Comparison of ENCODE assay signal across 1 cellular context in genomic region chr2:237733677-237734300, GRCh38.
TF ChIP-seq lines count a peak whose summit lies in the region.

No MANE protein-coding gene starts in this region.

TF ChIP-seq in HepG2, 621 proteins besides CTCF, POLR2A, EP300 and RAD21 (continued from another document and continues in another):
- TF ChIP-seq DBP (CRISPR knock-in tag; IDR thresholded peaks at IDR 0.05; ENCODE audit: not compliant biosample characterization) (no peak), ZNF549 (CRISPR knock-in tag; IDR thresholded peaks at IDR 0.05) (no peak), ZNF232 (CRISPR knock-in tag; IDR thresholded peaks at IDR 0.05; ENCODE audit: borderline replicate concordance) (no peak), AGO2 (optimal IDR thresholded peaks at IDR 0.05; ENCODE audit: low read depth, low read length) (no peak), ZNF138 (CRISPR knock-in tag; IDR thresholded peaks at IDR 0.05; ENCODE audit: low read depth) (no peak), ZNF20 (CRISPR knock-in tag; IDR thresholded peaks at IDR 0.05) (no peak), JUN (CRISPR knock-in tag; IDR thresholded peaks at IDR 0.05) (no peak), NAIF1 (CRISPR knock-in tag; IDR thresholded peaks at IDR 0.05; ENCODE audit: borderline replicate concordance) (no peak), HNRNPLL (IDR thresholded peaks at IDR 0.05; ENCODE audit: low read depth, low read length, poor library complexity, severe bottlenecking) (no peak), ZNF432 (CRISPR knock-in tag; IDR thresholded peaks at IDR 0.05; ENCODE audit: borderline replicate concordance) (no peak), CC2D1A (CRISPR knock-in tag; IDR thresholded peaks at IDR 0.05) (no peak), U2AF1 (optimal IDR thresholded peaks at IDR 0.05; ENCODE audit: low read depth, low read length) (no peak), FOXA3 (CRISPR knock-in tag; IDR thresholded peaks at IDR 0.05) (peak; percentile 93), ZNF337 (CRISPR knock-in tag; IDR thresholded peaks at IDR 0.05; ENCODE audit: borderline replicate concordance, low read depth) (peak; percentile 83; the same call in 1 of the 2 replicates), HMGA1 (CRISPR knock-in tag; conservative IDR thresholded peaks at IDR 0.05) (no peak), ATF7-NPFF (CRISPR knock-in tag; IDR thresholded peaks at IDR 0.05; ENCODE audit: low read depth) (0 out of 2 replicates have a peak, but pooled peaks have one; percentile 32), KAT8 (CRISPR knock-in tag; IDR thresholded peaks at IDR 0.05) (peak; percentile 67), MED13 (CRISPR knock-in tag; IDR thresholded peaks at IDR 0.05) (no peak), ZNF839 (CRISPR knock-in tag; IDR thresholded peaks at IDR 0.05; ENCODE audit: borderline replicate concordance) (peak; percentile 83; the same call in 1 of the 2 replicates), SIX1 (CRISPR knock-in tag; IDR thresholded peaks at IDR 0.05; ENCODE audit: borderline replicate concordance) (peak; percentile 32; the same call in 1 of the 2 replicates), DR1 (CRISPR knock-in tag; IDR thresholded peaks at IDR 0.05) (no peak), DPF2 (CRISPR knock-in tag; IDR thresholded peaks at IDR 0.05; ENCODE audit: borderline replicate concordance, low read depth) (peak; percentile 96), PHF8 (CRISPR knock-in tag; IDR thresholded peaks at IDR 0.05) (no peak), RFXAP (CRISPR knock-in tag; IDR thresholded peaks at IDR 0.05; ENCODE audit: borderline replicate concordance) (0 out of 2 replicates have a peak, but pooled peaks have one; percentile 26), ZNF274 (CRISPR knock-in tag; IDR thresholded peaks at IDR 0.05) (peak; percentile 13; the same call in 1 of the 2 replicates), ZNF761 (CRISPR knock-in tag; conservative IDR thresholded peaks at IDR 0.05) (no peak; the same call in 1 of the 2 replicates), BCL6 (CRISPR knock-in tag; IDR thresholded peaks at IDR 0.05) (peak; percentile 73), CAMTA2 (CRISPR knock-in tag; IDR thresholded peaks at IDR 0.05; ENCODE audit: borderline replicate concordance) (no peak), ZNF775 (CRISPR knock-in tag; IDR thresholded peaks at IDR 0.05; ENCODE audit: borderline replicate concordance) (no peak), SALL2 (CRISPR knock-in tag; IDR thresholded peaks at IDR 0.05) (0 out of 2 replicates have a peak, but pooled peaks have one; percentile 23), MATR3 (CRISPR knock-in tag; IDR thresholded peaks at IDR 0.05) (no peak), SP1 (IDR thresholded peaks at IDR 0.05) (no peak), SP1 (CRISPR knock-in tag; IDR thresholded peaks at IDR 0.05) (no peak), ZBTB42 (CRISPR knock-in tag; IDR thresholded peaks at IDR 0.05) (no peak; the same call in 1 of the 2 replicates), NR2C2 (CRISPR knock-in tag; IDR thresholded peaks at IDR 0.05; ENCODE audit: borderline replicate concordance) (no peak; the same call in 1 of the 2 replicates), NFRKB (IDR thresholded peaks at IDR 0.05) (no peak), ZKSCAN8 (CRISPR knock-in tag; IDR thresholded peaks at IDR 0.05; ENCODE audit: borderline replicate concordance) (peak; percentile 85), ZBTB49 (CRISPR knock-in tag; IDR thresholded peaks at IDR 0.05; ENCODE audit: borderline replicate concordance) (no peak), ZNF616 (CRISPR knock-in tag; IDR thresholded peaks at IDR 0.05; ENCODE audit: low read depth) (no peak), ZNF510 (CRISPR knock-in tag; IDR thresholded peaks at IDR 0.05; ENCODE audit: low read depth) (peak; percentile 68; the same call in 1 of the 2 replicates), KDM6A (CRISPR knock-in tag; IDR thresholded peaks at IDR 0.05; ENCODE audit: low read depth) (peak; percentile 68), ZNF781 (CRISPR knock-in tag; IDR thresholded peaks at IDR 0.05; ENCODE audit: borderline replicate concordance, not compliant biosample characterization) (no peak), KDM2A (CRISPR knock-in tag; IDR thresholded peaks at IDR 0.05; ENCODE audit: borderline replicate concordance, low read depth) (peak; percentile 55; the same call in 1 of the 2 replicates), GMEB1 (CRISPR knock-in tag; IDR thresholded peaks at IDR 0.05; ENCODE audit: borderline replicate concordance) (peak; percentile 38; the same call in 1 of the 2 replicates), ZNF350 (CRISPR knock-in tag; IDR thresholded peaks at IDR 0.05; ENCODE audit: borderline replicate concordance, low read depth) (peak; percentile 74), ATF1 (CRISPR knock-in tag; IDR thresholded peaks at IDR 0.05) (no peak), ZNF841 (CRISPR knock-in tag; IDR thresholded peaks at IDR 0.05; ENCODE audit: borderline replicate concordance) (no peak), ZNF333 (CRISPR knock-in tag; IDR thresholded peaks at IDR 0.05; ENCODE audit: borderline replicate concordance) (no peak)
- TF ChIP-seq, protein P1, sequence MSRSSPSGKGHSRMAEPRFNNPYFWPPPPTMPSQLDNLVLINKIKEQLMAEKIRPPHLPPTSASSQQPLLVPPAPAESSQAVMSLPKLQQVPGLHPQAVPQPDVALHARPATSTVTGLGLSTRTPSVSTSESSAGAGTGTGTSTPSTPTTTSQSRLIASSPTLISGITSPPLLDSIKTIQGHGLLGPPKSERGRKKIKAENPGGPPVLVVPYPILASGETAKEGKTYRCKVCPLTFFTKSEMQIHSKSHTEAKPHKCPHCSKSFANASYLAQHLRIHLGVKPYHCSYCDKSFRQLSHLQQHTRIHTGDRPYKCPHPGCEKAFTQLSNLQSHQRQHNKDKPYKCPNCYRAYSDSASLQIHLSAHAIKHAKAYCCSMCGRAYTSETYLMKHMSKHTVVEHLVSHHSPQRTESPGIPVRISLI (CRISPR knock-in tag; IDR thresholded peaks at IDR 0.05; ENCODE audit: borderline replicate concordance) = peak; percentile 81
- TF ChIP-seq, protein P2, sequence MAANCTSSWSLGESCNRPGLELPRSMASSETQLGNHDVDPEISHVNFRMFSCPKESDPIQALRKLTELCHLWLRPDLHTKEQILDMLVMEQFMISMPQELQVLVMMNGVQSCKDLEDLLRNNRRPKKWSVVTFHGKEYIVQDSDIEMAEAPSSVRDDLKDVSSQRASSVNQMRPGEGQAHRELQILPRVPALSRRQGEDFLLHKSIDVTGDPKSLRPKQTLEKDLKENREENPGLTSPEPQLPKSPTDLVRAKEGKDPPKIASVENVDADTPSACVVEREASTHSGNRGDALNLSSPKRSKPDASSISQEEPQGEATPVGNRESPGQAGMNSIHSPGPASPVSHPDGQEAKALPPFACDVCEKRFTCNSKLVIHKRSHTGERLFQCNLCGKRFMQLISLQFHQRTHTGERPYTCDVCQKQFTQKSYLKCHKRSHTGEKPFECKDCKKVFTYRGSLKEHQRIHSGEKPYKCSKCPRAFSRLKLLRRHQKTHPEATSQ (CRISPR knock-in tag; IDR thresholded peaks at IDR 0.05; ENCODE audit: borderline replicate concordance) = no peak
- TF ChIP-seq, protein P3, sequence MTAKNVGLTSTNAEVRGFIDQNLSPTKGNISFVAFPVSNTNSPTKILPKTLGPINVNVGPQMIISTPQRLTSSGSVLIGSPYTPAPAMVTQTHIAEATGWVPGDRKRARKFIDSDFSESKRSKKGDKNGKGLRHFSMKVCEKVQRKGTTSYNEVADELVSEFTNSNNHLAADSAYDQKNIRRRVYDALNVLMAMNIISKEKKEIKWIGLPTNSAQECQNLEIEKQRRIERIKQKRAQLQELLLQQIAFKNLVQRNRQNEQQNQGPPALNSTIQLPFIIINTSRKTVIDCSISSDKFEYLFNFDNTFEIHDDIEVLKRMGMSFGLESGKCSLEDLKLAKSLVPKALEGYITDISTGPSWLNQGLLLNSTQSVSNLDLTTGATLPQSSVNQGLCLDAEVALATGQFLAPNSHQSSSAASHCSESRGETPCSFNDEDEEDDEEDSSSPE (CRISPR knock-in tag; IDR thresholded peaks at IDR 0.05) = no peak
- TF ChIP-seq, protein P4, sequence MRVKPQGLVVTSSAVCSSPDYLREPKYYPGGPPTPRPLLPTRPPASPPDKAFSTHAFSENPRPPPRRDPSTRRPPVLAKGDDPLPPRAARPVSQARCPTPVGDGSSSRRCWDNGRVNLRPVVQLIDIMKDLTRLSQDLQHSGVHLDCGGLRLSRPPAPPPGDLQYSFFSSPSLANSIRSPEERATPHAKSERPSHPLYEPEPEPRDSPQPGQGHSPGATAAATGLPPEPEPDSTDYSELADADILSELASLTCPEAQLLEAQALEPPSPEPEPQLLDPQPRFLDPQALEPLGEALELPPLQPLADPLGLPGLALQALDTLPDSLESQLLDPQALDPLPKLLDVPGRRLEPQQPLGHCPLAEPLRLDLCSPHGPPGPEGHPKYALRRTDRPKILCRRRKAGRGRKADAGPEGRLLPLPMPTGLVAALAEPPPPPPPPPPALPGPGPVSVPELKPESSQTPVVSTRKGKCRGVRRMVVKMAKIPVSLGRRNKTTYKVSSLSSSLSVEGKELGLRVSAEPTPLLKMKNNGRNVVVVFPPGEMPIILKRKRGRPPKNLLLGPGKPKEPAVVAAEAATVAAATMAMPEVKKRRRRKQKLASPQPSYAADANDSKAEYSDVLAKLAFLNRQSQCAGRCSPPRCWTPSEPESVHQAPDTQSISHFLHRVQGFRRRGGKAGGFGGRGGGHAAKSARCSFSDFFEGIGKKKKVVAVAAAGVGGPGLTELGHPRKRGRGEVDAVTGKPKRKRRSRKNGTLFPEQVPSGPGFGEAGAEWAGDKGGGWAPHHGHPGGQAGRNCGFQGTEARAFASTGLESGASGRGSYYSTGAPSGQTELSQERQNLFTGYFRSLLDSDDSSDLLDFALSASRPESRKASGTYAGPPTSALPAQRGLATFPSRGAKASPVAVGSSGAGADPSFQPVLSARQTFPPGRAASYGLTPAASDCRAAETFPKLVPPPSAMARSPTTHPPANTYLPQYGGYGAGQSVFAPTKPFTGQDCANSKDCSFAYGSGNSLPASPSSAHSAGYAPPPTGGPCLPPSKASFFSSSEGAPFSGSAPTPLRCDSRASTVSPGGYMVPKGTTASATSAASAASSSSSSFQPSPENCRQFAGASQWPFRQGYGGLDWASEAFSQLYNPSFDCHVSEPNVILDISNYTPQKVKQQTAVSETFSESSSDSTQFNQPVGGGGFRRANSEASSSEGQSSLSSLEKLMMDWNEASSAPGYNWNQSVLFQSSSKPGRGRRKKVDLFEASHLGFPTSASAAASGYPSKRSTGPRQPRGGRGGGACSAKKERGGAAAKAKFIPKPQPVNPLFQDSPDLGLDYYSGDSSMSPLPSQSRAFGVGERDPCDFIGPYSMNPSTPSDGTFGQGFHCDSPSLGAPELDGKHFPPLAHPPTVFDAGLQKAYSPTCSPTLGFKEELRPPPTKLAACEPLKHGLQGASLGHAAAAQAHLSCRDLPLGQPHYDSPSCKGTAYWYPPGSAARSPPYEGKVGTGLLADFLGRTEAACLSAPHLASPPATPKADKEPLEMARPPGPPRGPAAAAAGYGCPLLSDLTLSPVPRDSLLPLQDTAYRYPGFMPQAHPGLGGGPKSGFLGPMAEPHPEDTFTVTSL (CRISPR knock-in tag; IDR thresholded peaks at IDR 0.05; ENCODE audit: borderline replicate concordance) = peak; percentile 39; the same call in 1 of the 2 replicates
- TF ChIP-seq, protein P5, sequence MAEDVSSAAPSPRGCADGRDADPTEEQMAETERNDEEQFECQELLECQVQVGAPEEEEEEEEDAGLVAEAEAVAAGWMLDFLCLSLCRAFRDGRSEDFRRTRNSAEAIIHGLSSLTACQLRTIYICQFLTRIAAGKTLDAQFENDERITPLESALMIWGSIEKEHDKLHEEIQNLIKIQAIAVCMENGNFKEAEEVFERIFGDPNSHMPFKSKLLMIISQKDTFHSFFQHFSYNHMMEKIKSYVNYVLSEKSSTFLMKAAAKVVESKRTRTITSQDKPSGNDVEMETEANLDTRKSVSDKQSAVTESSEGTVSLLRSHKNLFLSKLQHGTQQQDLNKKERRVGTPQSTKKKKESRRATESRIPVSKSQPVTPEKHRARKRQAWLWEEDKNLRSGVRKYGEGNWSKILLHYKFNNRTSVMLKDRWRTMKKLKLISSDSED (CRISPR knock-in tag; IDR thresholded peaks at IDR 0.05) = no peak
- TF ChIP-seq, protein P6, sequence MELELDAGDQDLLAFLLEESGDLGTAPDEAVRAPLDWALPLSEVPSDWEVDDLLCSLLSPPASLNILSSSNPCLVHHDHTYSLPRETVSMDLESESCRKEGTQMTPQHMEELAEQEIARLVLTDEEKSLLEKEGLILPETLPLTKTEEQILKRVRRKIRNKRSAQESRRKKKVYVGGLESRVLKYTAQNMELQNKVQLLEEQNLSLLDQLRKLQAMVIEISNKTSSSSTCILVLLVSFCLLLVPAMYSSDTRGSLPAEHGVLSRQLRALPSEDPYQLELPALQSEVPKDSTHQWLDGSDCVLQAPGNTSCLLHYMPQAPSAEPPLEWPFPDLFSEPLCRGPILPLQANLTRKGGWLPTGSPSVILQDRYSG (CRISPR knock-in tag; IDR thresholded peaks at IDR 0.05) = no peak
